8 cellular contexts compared by ENCODE assay signal in the genomic region with DNA sequence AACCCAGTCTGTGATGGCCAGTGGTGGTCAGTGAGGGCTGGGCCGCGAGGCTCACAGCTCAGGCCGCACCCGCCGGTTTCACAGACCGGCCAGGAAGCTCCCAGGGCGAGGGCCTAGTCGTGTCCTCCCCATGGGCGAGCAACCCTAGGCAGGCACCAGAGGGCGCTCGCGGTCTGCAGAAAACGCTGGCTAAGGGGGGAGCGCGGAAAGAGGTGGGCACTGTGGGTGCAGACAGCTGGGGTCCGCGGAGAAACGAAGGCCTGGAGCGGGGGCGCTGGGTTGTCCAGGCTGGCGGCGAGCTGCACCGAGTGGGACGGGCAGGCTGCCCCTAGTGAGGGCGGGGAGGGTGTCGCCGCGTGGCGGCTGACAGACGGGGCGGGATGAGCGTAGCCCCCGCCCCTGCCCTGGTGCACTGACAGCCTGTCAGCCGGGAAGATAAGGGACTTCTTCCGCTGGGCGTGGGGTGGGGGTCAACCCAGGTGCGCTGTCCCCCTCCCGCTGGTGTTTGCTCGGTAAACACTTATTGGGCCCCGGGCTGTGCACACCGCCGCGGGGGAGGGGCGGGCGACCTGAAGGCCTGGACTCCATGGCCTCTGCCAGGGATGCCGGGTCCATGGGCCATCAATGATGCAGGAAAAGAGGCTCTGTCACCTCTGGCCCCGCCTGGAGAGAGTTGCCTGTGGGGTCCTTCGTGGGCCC. TPM values are rescaled to one million over a fixed set of nuclear protein-coding genes. Genes with fewer than 3 reads are reported as not detected.
DNase-seq lines count a peak whose midpoint lies in the region; ATAC-seq and TF ChIP-seq lines count a peak whose summit lies in the region.

No MANE protein-coding gene starts in this region.

- H3K9me3 ChIP-seq in HEK293 (ENCODE audit: control insufficient read depth, insufficient read depth, low read depth, low read length) (no peaks in the 10 kb centered on the region), liver (ENCODE audit: control insufficient read depth in 4 of 4, low read length in 3 of 4) (no peaks in the 10 kb centered on the region)

- H3K36me3 Mint-ChIP-seq in activated CD4-positive, alpha-beta T cell treated with anti-CD3 and anti-CD28 coated beads, Interleukin-2, amount 10 ng/mL, durations not matched to agents 7 days and 5 days (ENCODE audit: low read depth) = no peaks in the 10 kb centered on the region

- no peaks in the 10 kb centered on the region for H3K27me3 ChIP-seq in liver (ENCODE audit: control insufficient read depth in 4 of 4, insufficient read depth in 4 of 4, low read length in 3 of 4)

- H3K27me3 Mint-ChIP-seq in activated CD4-positive, alpha-beta T cell treated with anti-CD3 and anti-CD28 coated beads, Interleukin-2, amount 10 ng/mL, durations not matched to agents 7 days and 5 days = no peaks in the 10 kb centered on the region

- H3K4me1 Mint-ChIP-seq in activated CD4-positive, alpha-beta T cell treated with anti-CD3 and anti-CD28 coated beads, Interleukin-2, amount 10 ng/mL, durations not matched to agents 7 days and 5 days = peaks cover 3% of the 10 kb centered on the region

- H3K9me3 Mint-ChIP-seq in activated CD4-positive, alpha-beta T cell treated with anti-CD3 and anti-CD28 coated beads, Interleukin-2, amount 10 ng/mL, durations not matched to agents 7 days and 5 days = no peaks in the 10 kb centered on the region

- CTCF ChIA-PET in HEK293 (lab: Yijun Ruan, JAX) = interaction anchor here (0.5 to 7.5 kb wide), 86 partner anchors 8 to 1070 kb away, joined by 3 to 184 read pairs (median 6); a partner anchor contains a TSS
- CTCF ChIA-PET in activated CD4-positive, alpha-beta T cell treated with anti-CD3 and anti-CD28 coated beads, Interleukin-2, amount 10 ng/mL, durations not matched to agents 7 days and 5 days (lab: Charles Lee) = interaction anchor here (0.6 to 2.8 kb wide), 31 partner anchors 9 to 370 kb away, joined by 3 to 27 read pairs (median 4); a partner anchor contains a TSS

- no peaks in the 10 kb centered on the region for H3K36me3 ChIP-seq in HEK293 (ENCODE audit: control insufficient read depth in 2 of 2, insufficient read depth in 1 of 2, low read length in 2 of 2)
- H3K36me3 ChIP-seq in liver (ENCODE audit: control insufficient read depth in 4 of 4, insufficient read depth in 3 of 4, low read depth in 1 of 4, low read length in 3 of 4) = no peaks in the 10 kb centered on the region

- H3K9ac ChIP-seq in liver (ENCODE audit: low read depth in 1 of 2, low read length in 2 of 2) = no peak overlapping the region

- TF ChIP-seq RAD21 in liver (IDR thresholded peaks at IDR 0.05) = peak; percentile 94 to 98

- H3K4me3 ChIP-seq in HEK293 (ENCODE audit: low read depth, low read length) = peak overlapping the region; percentile 38
- H3K4me3 ChIP-seq in coronary artery = peak overlapping the region; percentile 69
- peak overlapping the region in 2 of 3 donors; percentile 12 to 42 for H3K4me3 ChIP-seq in liver (ENCODE audit: low read depth in 1 of 3, low read length in 3 of 3)

- 4% methylated on average over 48 of the region's 48 CpGs for WGBS in liver

- DNase-seq in Ammon's horn (ENCODE audit: low spot score) = peak; percentile 84
- DNase-seq in NCI-H460 (ENCODE audit: extremely low read depth, low read depth) = peak; percentile 68
- peak; percentile 85 for DNase-seq in activated CD4-positive, alpha-beta T cell treated with anti-CD3 and anti-CD28 coated beads, Interleukin-2, amount 10 ng/mL, durations not matched to agents 7 days and 5 days
- peak; percentile 89 for DNase-seq in coronary artery (ENCODE audit: low spot score)
- DNase-seq in stimulated activated CD4-positive, alpha-beta T cell treated with anti-CD3 and anti-CD28 coated beads, Interleukin-2, amount 100 ng/mL, for 4 hours (ENCODE audit: low read depth) = peak; percentile 77

- H3K27ac ChIP-seq in HEK293 (ENCODE audit: extremely low read depth, low read depth, low read length) (no peak overlapping the region), coronary artery (peak overlapping the region in 1 of 2 donors; percentile 31), liver (ENCODE audit: low read depth in 1 of 2, low read length in 2 of 2) (no peak overlapping the region)

- no peak for ATAC-seq in HG03439 (IDR thresholded peaks at IDR 0.05; ENCODE audit: unreplicated experiment)

- H3K4me3 Mint-ChIP-seq in activated CD4-positive, alpha-beta T cell treated with anti-CD3 and anti-CD28 coated beads, Interleukin-2, amount 10 ng/mL, durations not matched to agents 7 days and 5 days = peak overlapping the region; percentile 71

- POLR2A ChIA-PET in HEK293 (lab: Yijun Ruan, JAX) = interaction anchor here (0.6 to 1.8 kb wide), 11 partner anchors 20 to 387 kb away, joined by 3 to 8 read pairs (median 4); a partner anchor contains a TSS
- POLR2A ChIA-PET in activated CD4-positive, alpha-beta T cell treated with anti-CD3 and anti-CD28 coated beads, Interleukin-2, amount 10 ng/mL, durations not matched to agents 7 days and 5 days (lab: Charles Lee) = no interaction called here

- TF ChIP-seq CTCF in HEK293 (tag by site-specific recombination; IDR thresholded peaks at IDR 0.05) (peak; percentile 99), coronary artery (IDR thresholded peaks at IDR 0.05) (peak; percentile 95), liver (IDR thresholded peaks at IDR 0.05; ENCODE audit: low read depth, low read length, missing input control) (peak; percentile 88)

- peak overlapping the region; percentile 78 for H3K27ac Mint-ChIP-seq in activated CD4-positive, alpha-beta T cell treated with anti-CD3 and anti-CD28 coated beads, Interleukin-2, amount 10 ng/mL, durations not matched to agents 7 days and 5 days

- no peaks in the 10 kb centered on the region for H3K4me1 ChIP-seq in HEK293 (ENCODE audit: control insufficient read depth, insufficient read depth, low read length)
- peaks cover 0 to 9% (median 3%) of the 10 kb centered on the region in 4 donors for H3K4me1 ChIP-seq in liver (ENCODE audit: control insufficient read depth in 4 of 4, insufficient read depth in 4 of 4, low read length in 3 of 4)

TF ChIP-seq in HEK293, 187 proteins besides CTCF, POLR2A, EP300 and RAD21 (continues in another document):
- TF ChIP-seq ZNF366 (tag by site-specific recombination; conservative IDR thresholded peaks at IDR 0.05) (peak; percentile 55; the same call in 1 of the 2 replicates), ZNF785 (tag by site-specific recombination; IDR thresholded peaks at IDR 0.05) (no peak), SP3 (tag by site-specific recombination; IDR thresholded peaks at IDR 0.05) (peak; percentile 64), GLI4 (tag by site-specific recombination; IDR thresholded peaks at IDR 0.05) (no peak), ZNF514 (tag by site-specific recombination; IDR thresholded peaks at IDR 0.05) (no peak), SALL2 (tag by site-specific recombination; IDR thresholded peaks at IDR 0.05; ENCODE audit: borderline replicate concordance) (no peak), HOXC10 (CRISPR knock-in tag; IDR thresholded peaks at IDR 0.05) (no peak)

TF ChIP-seq in liver, 16 proteins besides CTCF, POLR2A, EP300 and RAD21 (continues in another document):
- TF ChIP-seq GABPA (IDR thresholded peaks at IDR 0.05 in 1 of 2, conservative IDR thresholded peaks at IDR 0.05 in 1 of 2) = no peak
- TF ChIP-seq HNF4A (conservative IDR thresholded peaks at IDR 0.05) = no peak
- TF ChIP-seq, protein P1, sequence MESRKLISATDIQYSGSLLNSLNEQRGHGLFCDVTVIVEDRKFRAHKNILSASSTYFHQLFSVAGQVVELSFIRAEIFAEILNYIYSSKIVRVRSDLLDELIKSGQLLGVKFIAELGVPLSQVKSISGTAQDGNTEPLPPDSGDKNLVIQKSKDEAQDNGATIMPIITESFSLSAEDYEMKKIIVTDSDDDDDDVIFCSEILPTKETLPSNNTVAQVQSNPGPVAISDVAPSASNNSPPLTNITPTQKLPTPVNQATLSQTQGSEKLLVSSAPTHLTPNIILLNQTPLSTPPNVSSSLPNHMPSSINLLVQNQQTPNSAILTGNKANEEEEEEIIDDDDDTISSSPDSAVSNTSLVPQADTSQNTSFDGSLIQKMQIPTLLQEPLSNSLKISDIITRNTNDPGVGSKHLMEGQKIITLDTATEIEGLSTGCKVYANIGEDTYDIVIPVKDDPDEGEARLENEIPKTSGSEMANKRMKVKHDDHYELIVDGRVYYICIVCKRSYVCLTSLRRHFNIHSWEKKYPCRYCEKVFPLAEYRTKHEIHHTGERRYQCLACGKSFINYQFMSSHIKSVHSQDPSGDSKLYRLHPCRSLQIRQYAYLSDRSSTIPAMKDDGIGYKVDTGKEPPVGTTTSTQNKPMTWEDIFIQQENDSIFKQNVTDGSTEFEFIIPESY (IDR thresholded peaks at IDR 0.05) = no peak
- TF ChIP-seq RXRA (IDR thresholded peaks at IDR 0.05) = no peak
- no peak for TF ChIP-seq TAF1 (conservative IDR thresholded peaks at IDR 0.05)
- no peak for TF ChIP-seq SP1 (IDR thresholded peaks at IDR 0.05)

RNA-seq across cellular contexts. Expression of a gene that starts 7.5 kb away (rescaled TPM):
- total RNA-seq in NCI-H460 (2014; rRNA removed; shearing (Covaris generic)) = 3.9 and 4.5 TPM in 2 replicates
- 7.2 and 7.9 TPM in 2 replicates for polyA plus RNA-seq in NCI-H460 (2014; cell fraction: nucleus; rRNA removed)
- total RNA-seq in activated CD4-positive, alpha-beta T cell treated with anti-CD3 and anti-CD28 coated beads, Interleukin-2, amount 10 ng/mL, durations not matched to agents 7 days and 5 days = not detected
- 1 to 10 TPM in 1 of 2 donors, not detected in 1; 5.7 TPM for total RNA-seq in liver
- under 1 TPM; 0.38 to 0.51 TPM for polyA plus RNA-seq in liver

RNA-seq across cellular contexts. Expression of a gene that starts 16.5 kb away (rescaled TPM):
- 11.7 and 17.4 TPM in 2 replicates for total RNA-seq in NCI-H460 (2014; rRNA removed; shearing (Covaris generic))
- polyA plus RNA-seq in NCI-H460 (2014; cell fraction: nucleus; rRNA removed) = 45.3 and 547 TPM in 2 replicates
- not detected for total RNA-seq in activated CD4-positive, alpha-beta T cell treated with anti-CD3 and anti-CD28 coated beads, Interleukin-2, amount 10 ng/mL, durations not matched to agents 7 days and 5 days
- 1 to 10 TPM; 3.3 to 3.5 TPM for total RNA-seq in liver
- polyA plus RNA-seq in liver = 1 to 10 TPM in 1 of 2 donors, under 1 TPM in 1; 0.26 to 2.2 TPM

RNA-seq across cellular contexts. Expression of a gene that starts 29.8 kb away (rescaled TPM):
- total RNA-seq in NCI-H460 (2014; rRNA removed; shearing (Covaris generic)) = 2.6 and 3.3 TPM in 2 replicates
- polyA plus RNA-seq in NCI-H460 (2014; cell fraction: nucleus; rRNA removed) = 6.5 and 7.2 TPM in 2 replicates
- total RNA-seq in activated CD4-positive, alpha-beta T cell treated with anti-CD3 and anti-CD28 coated beads, Interleukin-2, amount 10 ng/mL, durations not matched to agents 7 days and 5 days = not detected
- total RNA-seq in liver = under 1 TPM in 1 of 2 donors, not detected in 1; 0.17 TPM
- under 1 TPM in 1 of 2 donors, not detected in 1; 0.18 TPM for polyA plus RNA-seq in liver

Comparison
In these comparisons a context has a peak if more than half of its experiments do, and no peak if none do; other contexts are left out.
1. RNA of a gene that starts 16.5 kb away (total RNA-seq): 11.7 to 17.4 TPM in NCI-H460 and 3.3 to 3.5 TPM in liver; not detected in activated CD4-positive, alpha-beta T cell treated with anti-CD3 and anti-CD28 coated beads, Interleukin-2, amount 10 ng/mL, durations not matched to agents 7 days and 5 days; every median in the first group is over 4 times any median in the second.
2. Peak in every context shown above with its lines, with median percentiles within 50 percentile points of each other: DNase-seq, H3K4me3 ChIP-seq and CTCF ChIP-seq.